Comparison of ENCODE assay signal across 18 cellular contexts in genomic region chr16:49780436-49780835, GRCh38.
A peak's percentile ranks its signal among the peaks of the same experiment; 100 is the strongest.
DNase-seq lines count a peak whose midpoint lies in the region; ATAC-seq and TF ChIP-seq lines count a peak whose summit lies in the region.
"Had no signal": no experiment of that assay in that cellular context is flagged by ENCODE, and none has a peak within 500 bp of the region (broad histone marks: within the 10 kb centered on the region; RNA-seq: fewer than 3 reads in every experiment).

No MANE protein-coding gene starts in this region.

- TF ChIP-seq CTCF in colonic mucosa (IDR thresholded peaks at IDR 0.05): no peak

- H3K36me3 ChIP-seq in H7 (replicated peaks; ENCODE audit: control insufficient read depth, insufficient read depth, low read length) (no peaks in the 10 kb centered on the region), colonic mucosa (no peaks in the 10 kb centered on the region)

- no peak overlapping the region for H3K9ac ChIP-seq in colonic mucosa (ENCODE audit: low read depth in 2 of 2, low read length in 2 of 2)

- intact Hi-C loops in colonic mucosa (cut with DNase I): no loop called here

- H3K9me3 ChIP-seq in colonic mucosa: no peaks in the 10 kb centered on the region

- H3K4me1 ChIP-seq in colonic mucosa: no peaks in the 10 kb centered on the region

- no peaks in the 10 kb centered on the region for H3K27me3 ChIP-seq in H7 (ENCODE audit: control insufficient read depth, insufficient read depth, low read length)
- no peaks in the 10 kb centered on the region for H3K27me3 ChIP-seq in colonic mucosa

- H3K4me3 ChIP-seq in H7 (ENCODE audit: insufficient read depth, low read depth, low read length): no peak overlapping the region
- no peak overlapping the region for H3K4me3 ChIP-seq in colonic mucosa
- H3K4me3 ChIP-seq: GM23338 had no signal

- DNase-seq in NCI-H748 (lab: John Stamatoyannopoulos, UW; ENCODE audit: unreplicated experiment) (peak; percentile 16), NCI-H748 treated with DMSO at 0.1 percent for 48 hours (lab: John Stamatoyannopoulos, UW) (no peak), H7 (peak; percentile 57), left kidney (ENCODE audit: low read depth, low spot score) (peak; percentile 51), retina (peak; percentile 59), colonic mucosa (no peak)
- DNase-seq: CD4-positive, alpha-beta memory T cell; KG1; NCI-H1092 treated with DMSO at 0.1 percent for 48 hours; NCI-H1694 treated with DMSO at 0.1 percent for 48 hours; NCI-H2107; NCI-H345; NCI-H524; SW 1271 had no signal

- no peak for ATAC-seq in GM19324 (IDR thresholded peaks at IDR 0.05; ENCODE audit: low FRiP score, unreplicated experiment)
- ATAC-seq: GM23338, HCT116, Right ventricle myocardium inferior had no signal

- no peak overlapping the region for H3K27ac ChIP-seq in colonic mucosa

Comparison
In these comparisons a context has a peak if more than half of its experiments do, and no peak if none do; other contexts are left out.
1. DNase-seq: peak in NCI-H748 (single experiment), H7 (single experiment), left kidney (single experiment) and retina (single experiment); none in NCI-H748 treated with DMSO at 0.1 percent for 48 hours (single experiment) and colonic mucosa (single experiment).